Comparison of ENCODE assay signal across 8 cellular contexts in genomic region chr14:34874386-34875030, GRCh38. TPM values are rescaled to one million over a fixed set of nuclear protein-coding genes. Genes with fewer than 3 reads are reported as not detected.
DNase-seq lines count a peak whose midpoint lies in the region; ATAC-seq, FAIRE-seq and TF ChIP-seq lines count a peak whose summit lies in the region.

No MANE protein-coding gene starts in this region.

- POLR2A ChIA-PET in endothelial cell of umbilical vein (lab: Charles Lee): interaction anchor here (0.6 to 1.6 kb wide), 5 partner anchors 93 to 247 kb away, joined by 3 to 10 read pairs (median 4); partner anchors contain the start of genes FAM177A1, PPP2R3C and SRP54

- H3K4me3 ChIP-seq in AG10803 (ENCODE audit: low read length) (peak overlapping the region; percentile 80), endothelial cell of umbilical vein (replicated peaks in 1 of 3; ENCODE audit: insufficient read depth in 1 of 3, low read depth in 1 of 3, low read length in 3 of 3) (peak overlapping the region; percentile 78 to 85 (median 80)), mucosa of descending colon (peak overlapping the region; percentile 96)

- H3K4me1 ChIP-seq in endothelial cell of umbilical vein (ENCODE audit: control insufficient read depth, extremely low read depth, insufficient read depth, low read length) (peaks cover 14% of the 10 kb centered on the region), mucosa of descending colon (ENCODE audit: low read depth) (peaks cover 10% of the 10 kb centered on the region)

- H3K27ac Mint-ChIP-seq in activated CD8-positive, alpha-beta memory T cell treated with anti-CD3 and anti-CD28 coated beads, Interleukin-2, amount 10 ng/mL, durations not matched to agents 7 days and 5 days: peak overlapping the region; percentile 98

- no peaks in the 10 kb centered on the region for H3K9me3 Mint-ChIP-seq in activated CD8-positive, alpha-beta memory T cell treated with anti-CD3 and anti-CD28 coated beads, Interleukin-2, amount 10 ng/mL, durations not matched to agents 7 days and 5 days (ENCODE audit: low read depth)

- H3K4me1 Mint-ChIP-seq in activated CD8-positive, alpha-beta memory T cell treated with anti-CD3 and anti-CD28 coated beads, Interleukin-2, amount 10 ng/mL, durations not matched to agents 7 days and 5 days: peaks cover 41% of the 10 kb centered on the region

- peak overlapping the region; percentile 84 for H3K27ac ChIP-seq in endothelial cell of umbilical vein (ENCODE audit: insufficient read depth, low read depth, low read length)

- intact Hi-C loops in endothelial cell of umbilical vein (cut with micrococcal nuclease) (loop anchor here (1.0 to 5.0 kb wide), 5 partner anchors 93 to 548 kb away; partner anchors contain the start of genes FAM177A1 and PRORP), mucosa of descending colon (cut with DNase I, micrococcal nuclease) (no loop called here)

- H3K9me1 ChIP-seq in endothelial cell of umbilical vein (replicated peaks; ENCODE audit: control insufficient read depth, extremely low read depth, insufficient read depth, low read length): no peaks in the 10 kb centered on the region

- H3K36me3 ChIP-seq in endothelial cell of umbilical vein (ENCODE audit: control insufficient read depth in 2 of 2, extremely low read depth in 1 of 2, insufficient read depth in 2 of 2, low read length in 2 of 2) (no peaks in the 10 kb centered on the region), mucosa of descending colon (ENCODE audit: low read depth) (no peaks in the 10 kb centered on the region)

- ATAC-seq in GM18868 (IDR thresholded peaks at IDR 0.05; ENCODE audit: unreplicated experiment): peak; percentile 27
- ATAC-seq in HG03097 (IDR thresholded peaks at IDR 0.05; ENCODE audit: low FRiP score, unreplicated experiment): peak; percentile 29
- peak; percentile 20 for ATAC-seq in activated CD8-positive, alpha-beta memory T cell treated with anti-CD3 and anti-CD28 coated beads, Interleukin-2, amount 10 ng/mL, durations not matched to agents 7 days and 5 days
- peak; percentile 50 for ATAC-seq in mucosa of descending colon

- CTCF ChIA-PET in activated CD8-positive, alpha-beta memory T cell treated with anti-CD3 and anti-CD28 coated beads, Interleukin-2, amount 10 ng/mL, durations not matched to agents 7 days and 5 days (lab: Charles Lee): interaction anchor here (0.9 to 1.0 kb wide), 2 partner anchors 13 to 202 kb away, joined by 3 to 4 read pairs; no protein-coding TSS in a partner anchor
- CTCF ChIA-PET in endothelial cell of umbilical vein (lab: Charles Lee): interaction anchor here (0.6 to 1.3 kb wide), 9 partner anchors 10 to 813 kb away, joined by 3 to 12 read pairs (median 3); no protein-coding TSS in a partner anchor

- H4K20me1 ChIP-seq in endothelial cell of umbilical vein (replicated peaks; ENCODE audit: control insufficient read depth, extremely low read depth, insufficient read depth, low read length): peaks cover 3% of the 10 kb centered on the region

- H3K27me3 ChIP-seq in endothelial cell of umbilical vein (ENCODE audit: control insufficient read depth in 2 of 2, insufficient read depth in 2 of 2, low read length in 2 of 2): no peaks in the 10 kb centered on the region

- dilution Hi-C loops in endothelial cell of umbilical vein (cut with MboI; ENCODE audit: extremely low pct_ligation_motif_present, low sequenced_read_pairs): no loop called here

- no peak for TF ChIP-seq CTCF in AG10803 (conservative IDR thresholded peaks at IDR 0.05; ENCODE audit: low read length)
- no peak for TF ChIP-seq CTCF in endothelial cell of umbilical vein (IDR thresholded peaks at IDR 0.05; ENCODE audit: extremely low read depth in 1 of 2, insufficient read depth in 1 of 2, low read depth in 1 of 2, low read length in 2 of 2)
- no peak for TF ChIP-seq CTCF in mucosa of descending colon (IDR thresholded peaks at IDR 0.05)

- TSS peak; percentile 2 for BruUV-seq in endothelial cell of umbilical vein (replicated peaks; lab: Mats Ljungman, UMichigan)

- H3K79me2 ChIP-seq in endothelial cell of umbilical vein (ENCODE audit: control insufficient read depth, insufficient read depth, low read length): peaks cover 59% of the 10 kb centered on the region

- TF ChIP-seq POLR2A in endothelial cell of umbilical vein (IDR thresholded peaks at IDR 0.05; ENCODE audit: low read depth, low read length): no peak

- H2AFZ ChIP-seq in endothelial cell of umbilical vein (ENCODE audit: low read depth, low read length): peak overlapping the region; percentile 10

- H3K9ac ChIP-seq in endothelial cell of umbilical vein (replicated peaks; ENCODE audit: extremely low read depth, insufficient read depth, low read length): peak overlapping the region; percentile 88

- no peaks in the 10 kb centered on the region for H3K27me3 Mint-ChIP-seq in activated CD8-positive, alpha-beta memory T cell treated with anti-CD3 and anti-CD28 coated beads, Interleukin-2, amount 10 ng/mL, durations not matched to agents 7 days and 5 days

- H3K4me2 ChIP-seq in endothelial cell of umbilical vein (ENCODE audit: insufficient read depth, low read length): peak overlapping the region; percentile 91

- H3K4me3 Mint-ChIP-seq in activated CD8-positive, alpha-beta memory T cell treated with anti-CD3 and anti-CD28 coated beads, Interleukin-2, amount 10 ng/mL, durations not matched to agents 7 days and 5 days: peak overlapping the region; percentile 96

- DNase-seq in AG10803 (ENCODE audit: low read depth) (peak; percentile 47), NCI-H2227 treated with DMSO at 0.1 percent for 48 hours (lab: John Stamatoyannopoulos, UW) (peak; percentile 40), endothelial cell of umbilical vein (ENCODE audit: low read depth, low spot score) (peak; percentile 62), mucosa of descending colon (peak; percentile 59 to 78 (median 74))
- DNase-seq in activated CD8-positive, alpha-beta memory T cell treated with anti-CD3 and anti-CD28 coated beads, Interleukin-2, amount 10 ng/mL, durations not matched to agents 7 days and 5 days: peak; percentile 70
- peak; percentile 73 for DNase-seq in stimulated activated CD8-positive, alpha-beta memory T cell treated with anti-CD3 and anti-CD28 coated beads, Interleukin-4, amount 100 ng/mL, for 48 hours

- peaks cover 22% of the 10 kb centered on the region for H3K36me3 Mint-ChIP-seq in activated CD8-positive, alpha-beta memory T cell treated with anti-CD3 and anti-CD28 coated beads, Interleukin-2, amount 10 ng/mL, durations not matched to agents 7 days and 5 days

- H3K9me3 ChIP-seq in endothelial cell of umbilical vein (replicated peaks; ENCODE audit: control insufficient read depth, insufficient read depth, low read length) (no peaks in the 10 kb centered on the region), mucosa of descending colon (no peaks in the 10 kb centered on the region)

- no peak for FAIRE-seq in endothelial cell of umbilical vein (lab: Jason Lieb, UNC)

TF ChIP-seq in endothelial cell of umbilical vein, 7 proteins besides CTCF, POLR2A, EP300 and RAD21:
- no peak for TF ChIP-seq MYC (IDR thresholded peaks at IDR 0.05; ENCODE audit: low read depth, low read length)
- TF ChIP-seq FOS (IDR thresholded peaks at IDR 0.05; ENCODE audit: borderline replicate concordance, insufficient read depth, low read length): no peak
- no peak for TF ChIP-seq POLR2AphosphoS5 (IDR thresholded peaks at IDR 0.05; ENCODE audit: insufficient read depth, low read depth, low read length)
- TF ChIP-seq GATA2 (IDR thresholded peaks at IDR 0.05; ENCODE audit: insufficient read depth, insufficient read length, low read depth, low read length): no peak
- no peak for TF ChIP-seq MAX (IDR thresholded peaks at IDR 0.05; ENCODE audit: insufficient read depth, insufficient read length)
- no peak for TF ChIP-seq JUN (IDR thresholded peaks at IDR 0.05; ENCODE audit: borderline replicate concordance, insufficient read depth, insufficient read length, low read depth)
- TF ChIP-seq EZH2 (IDR thresholded peaks at IDR 0.05; ENCODE audit: borderline replicate concordance, low read depth, low read length, severe bottlenecking): no peak

RNA-seq across cellular contexts. Expression of gene BAZ1A, which starts 0.7 kb away (rescaled TPM):
- total RNA-seq in activated CD8-positive, alpha-beta memory T cell treated with anti-CD3 and anti-CD28 coated beads, Interleukin-2, amount 10 ng/mL, durations not matched to agents 7 days and 5 days: 10 to 100 TPM; 48.7 to 57.4 TPM
- total RNA-seq in endothelial cell of umbilical vein (49.1 and 52.1 TPM in 2 replicates), mucosa of descending colon (10 to 100 TPM; 30.6 to 30.9 (median 30.8) TPM)
- polyA plus RNA-seq in endothelial cell of umbilical vein: 11.8 and 15.2 TPM in 2 replicates
- polyA plus RNA-seq in endothelial cell of umbilical vein (2011; cell fraction: cytosol; rRNA removed): 23.6 and 26.4 TPM in 2 replicates
- 62.9 and 64.4 TPM in 2 replicates for polyA plus RNA-seq in endothelial cell of umbilical vein (2011; cell fraction: nucleus; rRNA removed)
- 42.1 and 49.9 TPM in 2 replicates for polyA plus RNA-seq in endothelial cell of umbilical vein (2012)
- 20.9 and 27.7 TPM in 2 replicates for polyA minus RNA-seq in endothelial cell of umbilical vein
- 20.0 TPM for polyA minus RNA-seq in endothelial cell of umbilical vein (2011; cell fraction: cytosol; rRNA and poly(A)+ RNA removed)
- polyA minus RNA-seq in endothelial cell of umbilical vein (2011; cell fraction: nucleus; rRNA and poly(A)+ RNA removed): 42.7 and 55.0 TPM in 2 replicates

Comparison
In these comparisons a context has a peak if more than half of its experiments do, and no peak if none do; other contexts are left out.
1. Peak in every context shown above with its lines: DNase-seq, ATAC-seq, H3K4me3 ChIP-seq and H3K27ac ChIP-seq.